In the genomic region with DNA sequence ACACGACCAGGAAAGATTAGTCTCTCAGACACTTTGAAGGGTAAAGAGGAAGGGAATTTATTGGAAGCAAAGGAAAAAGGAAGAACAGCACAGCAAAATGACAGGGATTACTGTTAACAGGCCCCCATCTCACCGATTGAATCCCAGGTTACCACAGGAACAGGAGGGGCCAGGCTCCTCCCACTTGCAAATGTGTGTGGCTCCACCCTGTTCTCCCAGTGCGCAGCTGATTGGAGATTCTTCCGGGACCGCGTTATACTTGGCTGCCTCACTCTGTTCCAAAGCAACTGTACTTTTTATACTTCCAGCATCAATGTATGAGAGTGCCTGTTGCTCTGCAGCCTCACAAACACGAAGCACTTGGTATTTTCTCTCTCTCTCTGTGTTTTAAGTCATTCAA, we compare ENCODE assay signal across 11 cellular contexts.
"Had no signal": no experiment of that assay in that cellular context is flagged by ENCODE, and none has a peak within 500 bp of the region (broad histone marks: within the 10 kb centered on the region; RNA-seq: fewer than 3 reads in every experiment).

No MANE protein-coding gene starts in this region.

- H3K4me1 Mint-ChIP-seq: activated B cell treated with CpG ODN at 0.5 μM for 24 hours; activated CD4-positive, alpha-beta T cell treated with anti-CD3 and anti-CD28 coated beads, Interleukin-2, amount 10 ng/mL, durations not matched to agents 24 days and 14 days; mesothelial cell of epicardium had no signal

- H3K27ac ChIP-seq: foreskin keratinocyte, heart left ventricle, skin epidermis, tibial nerve, vagina had no signal

- H3K4me3 ChIP-seq: heart left ventricle, skin epidermis, tibial nerve, vagina had no signal

- H3K36me3 Mint-ChIP-seq: mesothelial cell of epicardium had no signal

- H3K36me3 ChIP-seq: heart left ventricle, tibial nerve, vagina had no signal

- ATAC-seq: foreskin keratinocyte, heart left ventricle had no signal

- H3K9me3 Mint-ChIP-seq: activated B cell treated with CpG ODN at 0.5 μM for 24 hours; activated T-helper 1 cell treated with anti-CD3 and anti-CD28 coated beads, Interleukin-12 subunit alpha, Interleukin-12 subunit beta, Interleukin-2, Interleukin-4 antibody, amounts not matched to agents 30 ng/mL and 10 ng/mL and 1 ng/mL, durations not matched to agents 14 hours and 24 hours and 36 hours; mesothelial cell of epicardium had no signal

- H3K27me3 ChIP-seq: foreskin keratinocyte, heart left ventricle, tibial nerve, vagina had no signal

- H3K4me1 ChIP-seq: foreskin keratinocyte, heart left ventricle, tibial nerve, vagina had no signal

- H3K4me3 Mint-ChIP-seq: activated B cell treated with CpG ODN at 0.5 μM for 24 hours; activated CD4-positive, alpha-beta T cell treated with anti-CD3 and anti-CD28 coated beads, Interleukin-2, amount 10 ng/mL, durations not matched to agents 24 days and 14 days; activated T-helper 1 cell treated with anti-CD3 and anti-CD28 coated beads, Interleukin-12 subunit alpha, Interleukin-12 subunit beta, Interleukin-2, Interleukin-4 antibody, amounts not matched to agents 30 ng/mL and 10 ng/mL and 1 ng/mL, durations not matched to agents 14 hours and 24 hours and 36 hours; mesothelial cell of epicardium had no signal

- DNase-seq: activated B cell treated with CpG ODN at 0.5 μM for 24 hours; activated CD4-positive, alpha-beta T cell treated with anti-CD3 and anti-CD28 coated beads, Interleukin-2, amount 10 ng/mL, durations not matched to agents 24 days and 14 days; activated naive CD4-positive, alpha-beta T cell treated with Interleukin-2 at 50 U/mL for 16 hours; foreskin keratinocyte; heart left ventricle; posterior cingulate gyrus had no signal

- H3K27ac Mint-ChIP-seq: activated B cell treated with CpG ODN at 0.5 μM for 24 hours; activated CD4-positive, alpha-beta T cell treated with anti-CD3 and anti-CD28 coated beads, Interleukin-2, amount 10 ng/mL, durations not matched to agents 24 days and 14 days; activated T-helper 1 cell treated with anti-CD3 and anti-CD28 coated beads, Interleukin-12 subunit alpha, Interleukin-12 subunit beta, Interleukin-2, Interleukin-4 antibody, amounts not matched to agents 30 ng/mL and 10 ng/mL and 1 ng/mL, durations not matched to agents 14 hours and 24 hours and 36 hours; mesothelial cell of epicardium had no signal

- H3K27me3 Mint-ChIP-seq: activated B cell treated with CpG ODN at 0.5 μM for 24 hours; activated CD4-positive, alpha-beta T cell treated with anti-CD3 and anti-CD28 coated beads, Interleukin-2, amount 10 ng/mL, durations not matched to agents 24 days and 14 days had no signal

- H3K9me3 ChIP-seq: tibial nerve, vagina had no signal
